In genomic region chr7:100600222-100601038, GRCh38 we compare ENCODE assay signal across 1 cellular context.
TF ChIP-seq lines count a peak whose summit lies in the region.

No MANE protein-coding gene starts in this region.

TF ChIP-seq in GM12878, 131 proteins besides CTCF, POLR2A, EP300 and RAD21:
- TF ChIP-seq TCF3 (IDR thresholded peaks at IDR 0.05; ENCODE audit: borderline replicate concordance, insufficient read depth, low read depth, low read length) (no peak), CHD2 (IDR thresholded peaks at IDR 0.05; ENCODE audit: borderline replicate concordance, low read depth, low read length) (no peak), IKZF2 (IDR thresholded peaks at IDR 0.05) (no peak), RAD51 (IDR thresholded peaks at IDR 0.05) (no peak), ATF7 (IDR thresholded peaks at IDR 0.05; ENCODE audit: low read depth) (no peak), SUPT20H (IDR thresholded peaks at IDR 0.05; ENCODE audit: borderline replicate concordance, control insufficient read depth, low read depth, low read length) (no peak), POLR2AphosphoS5 (IDR thresholded peaks at IDR 0.05; ENCODE audit: low read length) (no peak), MLLT1 (IDR thresholded peaks at IDR 0.05) (no peak), CHD4 (IDR thresholded peaks at IDR 0.05) (no peak), ZNF217 (IDR thresholded peaks at IDR 0.05) (no peak), RUNX3 (IDR thresholded peaks at IDR 0.05; ENCODE audit: low read length) (no peak), FOXM1 (IDR thresholded peaks at IDR 0.05; ENCODE audit: low read depth, low read length) (no peak), HDAC6 (IDR thresholded peaks at IDR 0.05; ENCODE audit: unreplicated experiment) (no peak), LARP7 (IDR thresholded peaks at IDR 0.05) (no peak), ZNF24 (IDR thresholded peaks at IDR 0.05) (no peak), STAT1 (conservative IDR thresholded peaks at IDR 0.05) (no peak), PML (IDR thresholded peaks at IDR 0.05; ENCODE audit: low read length) (no peak), MXI1 (IDR thresholded peaks at IDR 0.05; ENCODE audit: low read depth, low read length) (no peak)
